In genomic region chr20:7940341-7940740, GRCh38 we compare ENCODE assay signal across 36 cellular contexts. TPM values are rescaled to one million over a fixed set of nuclear protein-coding genes. Genes with fewer than 3 reads are reported as not detected.
"Had no signal": no experiment of that assay in that cellular context is flagged by ENCODE, and none has a peak within 500 bp of the region (broad histone marks: within the 10 kb centered on the region; RNA-seq: fewer than 3 reads in every experiment).

HAO1 (minus strand) TSS chr20:7940458; CDS start chr20:7940422, 36 bp downstream.

- H3K36me3 ChIP-seq: adrenal gland, MG63, Peyer's patch, SJSA1 had no signal

- H3K36me3 Mint-ChIP-seq: activated CD4-positive, alpha-beta memory T cell treated with anti-CD3 and anti-CD28 coated beads for 36 hours; activated naive CD4-positive, alpha-beta T cell treated with anti-CD3 and anti-CD28 coated beads, Interleukin-2, amount 50 U/mL, for 72 hours; brain had no signal

- DNase-seq: activated CD4-positive, alpha-beta memory T cell treated with anti-CD3 and anti-CD28 coated beads for 36 hours; activated CD4-positive, alpha-beta T cell treated with anti-CD3 and anti-CD28 coated beads for 36 hours; activated CD4-positive, alpha-beta T cell treated with anti-CD3 and anti-CD28 coated beads, Interleukin-2, amount 50 U/mL, for 1 hour; activated CD8-positive, alpha-beta memory T cell treated with anti-CD3 and anti-CD28 coated beads, Interleukin-2, amount 50 U/mL, for 4 hours; activated gamma-delta T cell treated with Interleukin-2 at 50 U/mL for 16 hours; activated naive CD4-positive, alpha-beta T cell treated with anti-CD3 and anti-CD28 coated beads for 36 hours; activated T-cell treated with anti-CD3 and anti-CD28 coated beads for 4 hours; activated T-cell treated with anti-CD3 and anti-CD28 coated beads, Interleukin-2, amount 50 U/mL, for 4 hours; adrenal gland; caudate nucleus; Karpas-422; KBM-7; MG63; MV-4-11; NCI-H1092; NCI-H1436 treated with DMSO at 0.1 percent for 48 hours; NCI-H1694 treated with DMSO at 0.1 percent for 48 hours; NCI-H2029; NCI-H345; NCI-H524 treated with DMSO at 0.1 percent for 48 hours; Peyer's patch; RPMI8226; SHP77 treated with DMSO at 0.1 percent for 48 hours; SW 1271; T-helper 1 cell; T-helper 2 cell; T-helper 9 cell had no signal

- H3K4me3 Mint-ChIP-seq: activated CD4-positive, alpha-beta memory T cell treated with anti-CD3 and anti-CD28 coated beads for 36 hours; activated CD4-positive, alpha-beta T cell treated with anti-CD3 and anti-CD28 coated beads for 36 hours; activated naive CD4-positive, alpha-beta T cell treated with anti-CD3 and anti-CD28 coated beads for 36 hours; activated T-cell treated with anti-CD3 and anti-CD28 coated beads, Interleukin-2, amount 50 U/mL, for 4 hours; activated T-helper 1 cell treated with anti-CD3 and anti-CD28 coated beads, Interleukin-12 subunit alpha, Interleukin-12 subunit beta, Interleukin-2, Interleukin-4 antibody, amounts not matched to agents 30 ng/mL and 10 ng/mL and 1 ng/mL, durations not matched to agents 14 hours and 24 hours and 36 hours; brain; WTC11 had no signal

- H3K4me1 Mint-ChIP-seq: activated CD4-positive, alpha-beta T cell treated with anti-CD3 and anti-CD28 coated beads for 36 hours had no signal

- H3K4me1 ChIP-seq: Peyer's patch, SJSA1 had no signal

- H3K27me3 ChIP-seq: adrenal gland, Peyer's patch, SJSA1 had no signal

- FAIRE-seq: astrocyte, bronchial epithelial cell had no signal

- H3K27me3 Mint-ChIP-seq: activated CD4-positive, alpha-beta memory T cell treated with anti-CD3 and anti-CD28 coated beads for 36 hours; brain had no signal

- H3K9me3 ChIP-seq: adrenal gland, MG63, Peyer's patch, SJSA1 had no signal

- ATAC-seq: activated CD4-positive, alpha-beta T cell treated with anti-CD3 and anti-CD28 coated beads for 36 hours; activated CD4-positive, CD25-positive, alpha-beta regulatory T cell treated with anti-CD3 and anti-CD28 coated beads, Interleukin-2, amount 50 U/mL, for 24 hours; activated naive CD4-positive, alpha-beta T cell treated with anti-CD3 and anti-CD28 coated beads, Interleukin-2, amount 50 U/mL, for 72 hours; activated T-cell treated with anti-CD3 and anti-CD28 coated beads, Interleukin-2, amount 50 U/mL, for 4 hours; WTC11 had no signal

- H3K27ac ChIP-seq: adrenal gland, Peyer's patch, SJSA1 had no signal

- H3K4me3 ChIP-seq: adrenal gland, MG63, Peyer's patch, SJSA1 had no signal

- H3K27ac Mint-ChIP-seq: activated CD4-positive, alpha-beta memory T cell treated with anti-CD3 and anti-CD28 coated beads for 36 hours; activated CD4-positive, alpha-beta T cell treated with anti-CD3 and anti-CD28 coated beads for 36 hours; activated naive CD4-positive, alpha-beta T cell treated with anti-CD3 and anti-CD28 coated beads for 36 hours; activated naive CD4-positive, alpha-beta T cell treated with anti-CD3 and anti-CD28 coated beads, Interleukin-2, amount 50 U/mL, for 72 hours; activated T-helper 1 cell treated with anti-CD3 and anti-CD28 coated beads, Interleukin-12 subunit alpha, Interleukin-12 subunit beta, Interleukin-2, Interleukin-4 antibody, amounts not matched to agents 30 ng/mL and 10 ng/mL and 1 ng/mL, durations not matched to agents 14 hours and 24 hours and 36 hours; brain; WTC11 had no signal

- H3K9me3 Mint-ChIP-seq: activated CD4-positive, alpha-beta memory T cell treated with anti-CD3 and anti-CD28 coated beads for 36 hours; activated naive CD4-positive, alpha-beta T cell treated with anti-CD3 and anti-CD28 coated beads for 36 hours; activated naive CD4-positive, alpha-beta T cell treated with anti-CD3 and anti-CD28 coated beads, Interleukin-2, amount 50 U/mL, for 72 hours; activated T-cell treated with anti-CD3 and anti-CD28 coated beads, Interleukin-2, amount 50 U/mL, for 4 hours; activated T-helper 1 cell treated with anti-CD3 and anti-CD28 coated beads, Interleukin-12 subunit alpha, Interleukin-12 subunit beta, Interleukin-2, Interleukin-4 antibody, amounts not matched to agents 30 ng/mL and 10 ng/mL and 1 ng/mL, durations not matched to agents 14 hours and 24 hours and 36 hours had no signal

RNA-seq across cellular contexts. Expression of gene HAO1, which starts in this region (rescaled TPM):
- total RNA-seq: activated CD4-positive, alpha-beta memory T cell treated with anti-CD3 and anti-CD28 coated beads for 36 hours; activated CD4-positive, alpha-beta T cell treated with anti-CD3 and anti-CD28 coated beads for 36 hours; activated naive CD4-positive, alpha-beta T cell treated with anti-CD3 and anti-CD28 coated beads for 36 hours; activated naive CD4-positive, alpha-beta T cell treated with anti-CD3 and anti-CD28 coated beads, Interleukin-2, amount 50 U/mL, for 72 hours; activated T-cell treated with anti-CD3 and anti-CD28 coated beads, Interleukin-2, amount 50 U/mL, for 4 hours; activated T-helper 1 cell treated with anti-CD3 and anti-CD28 coated beads, Interleukin-12 subunit alpha, Interleukin-12 subunit beta, Interleukin-2, Interleukin-4 antibody, amounts not matched to agents 30 ng/mL and 10 ng/mL and 1 ng/mL, durations not matched to agents 14 hours and 24 hours and 36 hours; adrenal gland; bronchial epithelial cell; NCI-H460; SJSA1; WTC11 had no signal
